Comparison of ENCODE assay signal across 15 cellular contexts in the genomic region with DNA sequence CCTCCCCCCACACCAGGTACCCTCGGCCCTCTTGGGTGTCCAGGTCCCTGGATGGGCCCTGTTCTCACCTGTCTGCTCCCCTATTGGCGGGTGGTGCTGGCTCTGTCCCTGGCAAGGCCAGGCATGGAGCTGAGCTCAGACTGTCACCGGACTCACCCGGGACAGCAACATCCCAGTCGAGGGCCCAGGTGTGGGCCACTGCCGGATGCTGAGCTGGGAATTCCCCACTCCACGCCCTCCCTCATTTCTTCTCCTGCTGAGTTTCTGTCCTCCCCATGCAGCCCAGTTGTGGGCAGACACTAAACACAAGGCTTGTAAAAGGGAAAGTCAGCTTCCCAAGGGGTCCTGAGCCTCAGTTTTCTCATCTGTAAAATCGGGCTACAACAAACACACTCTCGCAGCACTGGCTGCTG. TPM values are rescaled to one million over a fixed set of nuclear protein-coding genes. Genes with fewer than 3 reads are reported as not detected.
DNase-seq lines count a peak whose midpoint lies in the region; ATAC-seq and TF ChIP-seq lines count a peak whose summit lies in the region.
"Had no signal": no experiment of that assay in that cellular context is flagged by ENCODE, and none has a peak within 500 bp of the region (broad histone marks: within the 10 kb centered on the region; RNA-seq: fewer than 3 reads in every experiment).

No MANE protein-coding gene starts in this region.

- no peak for DNase-seq in activated CD4-positive, alpha-beta memory T cell treated with anti-CD3 and anti-CD28 coated beads, Interleukin-2, amount 10 ng/mL, durations not matched to agents 7 days and 5 days
- DNase-seq in activated CD4-positive, alpha-beta memory T cell treated with anti-CD3 and anti-CD28 coated beads for 36 hours = no peak
- DNase-seq in T-helper 17 cell = no peak
- no peak for DNase-seq in immature natural killer cell
- peak; percentile 61 for DNase-seq in sigmoid colon
- no peak for DNase-seq in NCI-H226
- no peak for DNase-seq in left cardiac atrium
- DNase-seq: adrenal gland, DMS 273 treated with DMSO at 0.1 percent for 48 hours, heart right ventricle had no signal

- peaks cover 34% of the 10 kb centered on the region for H3K27me3 Mint-ChIP-seq in activated CD4-positive, alpha-beta memory T cell treated with anti-CD3 and anti-CD28 coated beads, Interleukin-2, amount 10 ng/mL, durations not matched to agents 7 days and 5 days
- H3K27me3 Mint-ChIP-seq in activated CD4-positive, alpha-beta memory T cell treated with anti-CD3 and anti-CD28 coated beads for 36 hours = peaks cover 19% of the 10 kb centered on the region
- peaks cover 7% of the 10 kb centered on the region for H3K27me3 Mint-ChIP-seq in T-helper 17 cell
- peaks cover 15 to 17% (median 16%) of the 10 kb centered on the region in 3 donors for H3K27me3 Mint-ChIP-seq in immature natural killer cell (ENCODE audit: low read depth in 3 of 3)

- no peak for TF ChIP-seq POLR2A in sigmoid colon (IDR thresholded peaks at IDR 0.05)

- H3K9me3 ChIP-seq in T-helper 17 cell (ENCODE audit: control insufficient read depth, low read length, poor library complexity, severe bottlenecking) = no peaks in the 10 kb centered on the region
- no peaks in the 10 kb centered on the region for H3K9me3 ChIP-seq in sigmoid colon
- H3K9me3 ChIP-seq: adrenal gland, esophagus muscularis mucosa, heart right ventricle had no signal

- H3K27me3 ChIP-seq in sigmoid colon = peaks cover 23 to 36% (median 27%) of the 10 kb centered on the region in 3 donors

- H3K9me3 Mint-ChIP-seq in activated CD4-positive, alpha-beta memory T cell treated with anti-CD3 and anti-CD28 coated beads, Interleukin-2, amount 10 ng/mL, durations not matched to agents 7 days and 5 days = no peaks in the 10 kb centered on the region
- H3K9me3 Mint-ChIP-seq in activated CD4-positive, alpha-beta memory T cell treated with anti-CD3 and anti-CD28 coated beads for 36 hours = no peaks in the 10 kb centered on the region
- peaks cover 0 to 2% (median 0%) of the 10 kb centered on the region in 6 donors for H3K9me3 Mint-ChIP-seq in immature natural killer cell

- H3K4me3 ChIP-seq in sigmoid colon = no peak overlapping the region
- H3K4me3 ChIP-seq: adrenal gland, esophagus muscularis mucosa, heart right ventricle had no signal

- H3K4me1 Mint-ChIP-seq in activated CD4-positive, alpha-beta memory T cell treated with anti-CD3 and anti-CD28 coated beads, Interleukin-2, amount 10 ng/mL, durations not matched to agents 7 days and 5 days = peaks cover 36% of the 10 kb centered on the region
- peaks cover 17% of the 10 kb centered on the region for H3K4me1 Mint-ChIP-seq in activated CD4-positive, alpha-beta memory T cell treated with anti-CD3 and anti-CD28 coated beads for 36 hours (ENCODE audit: low read depth)
- H3K4me1 Mint-ChIP-seq in T-helper 17 cell (peaks cover 26% of the 10 kb centered on the region), immature natural killer cell (peaks cover 7 to 16% of the 10 kb centered on the region in 2 donors)

- peaks cover 0 to 47% (median 40%) of the 10 kb centered on the region in 4 donors for H3K4me1 ChIP-seq in sigmoid colon

- H3K27ac ChIP-seq in sigmoid colon = no peak overlapping the region
- H3K27ac ChIP-seq: adrenal gland, esophagus muscularis mucosa, heart right ventricle had no signal

- POLR2A ChIA-PET in activated CD4-positive, alpha-beta memory T cell treated with anti-CD3 and anti-CD28 coated beads, Interleukin-2, amount 10 ng/mL, durations not matched to agents 7 days and 5 days (lab: Charles Lee) = interaction anchor here (0.9 to 5.3 kb wide), 4 partner anchors 9 to 75 kb away, joined by 3 to 32 read pairs (median 5); partner anchors contain the start of genes CFL1 and MUS81
- POLR2A ChIA-PET in activated CD4-positive, alpha-beta memory T cell treated with anti-CD3 and anti-CD28 coated beads for 36 hours (lab: Charles Lee) = no interaction called here

- peak overlapping the region; percentile 0 for H3K4me3 Mint-ChIP-seq in activated CD4-positive, alpha-beta memory T cell treated with anti-CD3 and anti-CD28 coated beads, Interleukin-2, amount 10 ng/mL, durations not matched to agents 7 days and 5 days
- H3K4me3 Mint-ChIP-seq in activated CD4-positive, alpha-beta memory T cell treated with anti-CD3 and anti-CD28 coated beads for 36 hours = no peak overlapping the region
- H3K4me3 Mint-ChIP-seq in T-helper 17 cell (peak overlapping the region; percentile 31), immature natural killer cell (peak overlapping the region; percentile 25 to 67 (median 39))

- no peak for TF ChIP-seq EP300 in sigmoid colon (IDR thresholded peaks at IDR 0.05)

- intact Hi-C loops in activated CD4-positive, alpha-beta memory T cell treated with anti-CD3 and anti-CD28 coated beads for 36 hours (cut with micrococcal nuclease) = no loop called here
- intact Hi-C loops in sigmoid colon (cut with DNase I) (no loop called here), left cardiac atrium (cut with DNase I) (loop anchor here in 1 of 2 donors (5.0 kb wide), 1 partner anchor 34 kb away; no protein-coding TSS in a partner anchor)

- CTCF ChIA-PET in activated CD4-positive, alpha-beta memory T cell treated with anti-CD3 and anti-CD28 coated beads, Interleukin-2, amount 10 ng/mL, durations not matched to agents 7 days and 5 days (lab: Charles Lee) = interaction anchor here (0.8 to 1.7 kb wide), 5 partner anchors 9 to 106 kb away, joined by 3 to 5 read pairs (median 5); partner anchors contain the start of gene FIBP
- CTCF ChIA-PET in activated CD4-positive, alpha-beta memory T cell treated with anti-CD3 and anti-CD28 coated beads for 36 hours (lab: Charles Lee) = interaction anchor here (0.6 to 2.4 kb wide), 4 partner anchors 19 to 108 kb away, joined by 3 to 11 read pairs (median 7); partner anchors contain the start of genes CCDC85B and KAT5

- no peak for TF ChIP-seq CTCF in sigmoid colon (IDR thresholded peaks at IDR 0.05)

- H3K36me3 Mint-ChIP-seq in activated CD4-positive, alpha-beta memory T cell treated with anti-CD3 and anti-CD28 coated beads, Interleukin-2, amount 10 ng/mL, durations not matched to agents 7 days and 5 days (ENCODE audit: low read depth) = peaks cover 6% of the 10 kb centered on the region
- no peaks in the 10 kb centered on the region for H3K36me3 Mint-ChIP-seq in activated CD4-positive, alpha-beta memory T cell treated with anti-CD3 and anti-CD28 coated beads for 36 hours
- H3K36me3 Mint-ChIP-seq in T-helper 17 cell (ENCODE audit: low read depth) (no peaks in the 10 kb centered on the region), immature natural killer cell (no peaks in the 10 kb centered on the region)

- peaks cover 0 to 16% (median 7%) of the 10 kb centered on the region in 4 donors for H3K36me3 ChIP-seq in sigmoid colon

- H3K27ac Mint-ChIP-seq in activated CD4-positive, alpha-beta memory T cell treated with anti-CD3 and anti-CD28 coated beads, Interleukin-2, amount 10 ng/mL, durations not matched to agents 7 days and 5 days = no peak overlapping the region
- no peak overlapping the region for H3K27ac Mint-ChIP-seq in activated CD4-positive, alpha-beta memory T cell treated with anti-CD3 and anti-CD28 coated beads for 36 hours
- no peak overlapping the region for H3K27ac Mint-ChIP-seq in T-helper 17 cell
- H3K27ac Mint-ChIP-seq in immature natural killer cell = no peak overlapping the region

- WGBS in sigmoid colon, 2 donors = 41 to 71% methylated on average over 9 of the region's 9 CpGs

- ATAC-seq in T-helper 17 cell (no peak), left cardiac atrium (no peak), HG03432 (IDR thresholded peaks at IDR 0.05; ENCODE audit: unreplicated experiment) (no peak)
- ATAC-seq: heart right ventricle, left lobe of liver had no signal

RNA-seq across cellular contexts. Expression of gene AP5B1, which starts 2.0 kb away (rescaled TPM):
- total RNA-seq in activated CD4-positive, alpha-beta memory T cell treated with anti-CD3 and anti-CD28 coated beads, Interleukin-2, amount 10 ng/mL, durations not matched to agents 7 days and 5 days = 10 to 100 TPM; 21.2 to 21.5 TPM
- 10 to 100 TPM; 13.6 to 14.5 TPM for total RNA-seq in activated CD4-positive, alpha-beta memory T cell treated with anti-CD3 and anti-CD28 coated beads for 36 hours
- total RNA-seq in T-helper 17 cell = 10 to 100 TPM; 12.5 to 17.4 TPM
- 10 to 100 TPM in 1 of 3 donors, 1 to 10 TPM in 2; 7.6 to 20.8 (median 8.2) TPM for polyA plus RNA-seq in immature natural killer cell
- total RNA-seq in sigmoid colon = 10 to 100 TPM in 2 of 4 donors, 1 to 10 TPM in 2; 6.6 to 13.3 (median 10.8) TPM
- 10 to 100 TPM in 1 of 3 donors, 1 to 10 TPM in 2; 6.6 to 14.6 (median 9.0) TPM for polyA plus RNA-seq in sigmoid colon
- 10 to 100 TPM in 1 of 2 donors, 1 to 10 TPM in 1; 9.2 to 15.0 TPM for total RNA-seq in left cardiac atrium

RNA-seq across cellular contexts. Expression of gene OVOL1, which starts 4.0 kb away (rescaled TPM):
- total RNA-seq in activated CD4-positive, alpha-beta memory T cell treated with anti-CD3 and anti-CD28 coated beads, Interleukin-2, amount 10 ng/mL, durations not matched to agents 7 days and 5 days = not detected
- total RNA-seq in activated CD4-positive, alpha-beta memory T cell treated with anti-CD3 and anti-CD28 coated beads for 36 hours = not detected
- total RNA-seq in T-helper 17 cell = under 1 TPM in 1 of 2 donors, not detected in 1; 0.39 TPM
- polyA plus RNA-seq in immature natural killer cell = not detected
- total RNA-seq in sigmoid colon = not detected
- 10 to 100 TPM; 16.6 to 30.0 (median 22.7) TPM for polyA plus RNA-seq in sigmoid colon
- total RNA-seq in left cardiac atrium = not detected
- total RNA-seq: adrenal gland, esophagus muscularis mucosa, heart right ventricle, M059J, skeletal muscle tissue had no signal
- polyA plus RNA-seq: heart right ventricle had no signal

RNA-seq across cellular contexts. Expression of gene SNX32, which starts 50.9 kb away (rescaled TPM):
- total RNA-seq in activated CD4-positive, alpha-beta memory T cell treated with anti-CD3 and anti-CD28 coated beads, Interleukin-2, amount 10 ng/mL, durations not matched to agents 7 days and 5 days = 1 to 10 TPM in 1 of 2 experiments, under 1 TPM in 1; 0.83 to 1.6 TPM
- 1 to 10 TPM; 2.0 to 2.7 TPM for total RNA-seq in activated CD4-positive, alpha-beta memory T cell treated with anti-CD3 and anti-CD28 coated beads for 36 hours
- total RNA-seq in T-helper 17 cell (under 1 TPM; 0.27 to 0.34 TPM), sigmoid colon (1 to 10 TPM in 1 of 4 donors, under 1 TPM in 3; 0.27 to 1.2 (median 0.63) TPM), left cardiac atrium (not detected)
- polyA plus RNA-seq in immature natural killer cell (1 to 10 TPM in 2 of 3 donors, under 1 TPM in 1; 0.30 to 1.7 (median 1.6) TPM), sigmoid colon (1 to 10 TPM in 1 of 3 donors, under 1 TPM in 1, not detected in 1; 0.69 to 1.5 TPM)
- total RNA-seq: left lobe of liver, M059J had no signal
